In genomic region chr22:42070517-42071422, GRCh38 we compare ENCODE assay signal across 8 cellular contexts. TPM values are rescaled to one million over a fixed set of nuclear protein-coding genes. Genes with fewer than 3 reads are reported as not detected.
DNase-seq lines count a peak whose midpoint lies in the region; ATAC-seq, FAIRE-seq and TF ChIP-seq lines count a peak whose summit lies in the region.

Gene NAGA (minus strand): TSS chr22:42070812. CDS start chr22:42070297, 515 bp downstream.

- DNase-seq in Ammon's horn (ENCODE audit: low spot score) = peak; percentile 98
- peak; percentile 99 for DNase-seq in GM19238 (ENCODE audit: insufficient read length, low spot score)
- peak; percentile 80 for DNase-seq in NCI-H510A treated with DMSO at 0.1 percent for 48 hours (lab: John Stamatoyannopoulos, UW)
- peak; percentile 81 for DNase-seq in activated CD4-positive, alpha-beta T cell treated with anti-CD3 and anti-CD28 coated beads for 1 hour
- DNase-seq in cerebellum (ENCODE audit: low spot score) = peak; percentile 96
- peak; percentile 61 for DNase-seq in keratinocyte (ENCODE audit: low read depth, low spot score)
- peak; percentile 85 to 96 (median 90) for DNase-seq in stimulated activated CD4-positive, alpha-beta T cell treated with anti-CD3 and anti-CD28 coated beads, Interleukin-12 subunit alpha, Interleukin-12 subunit beta, amount 100 ng/mL, for 48 hours (ENCODE audit: low read depth in 2 of 3, low spot score in 1 of 3)

- TF ChIP-seq CTCF in keratinocyte (optimal IDR thresholded peaks at IDR 0.05 in 1 of 3, IDR thresholded peaks at IDR 0.05 in 1 of 3, conservative IDR thresholded peaks at IDR 0.05 in 1 of 3; ENCODE audit: extremely low read depth in 1 of 3, insufficient read depth in 2 of 3, low read length in 3 of 3) = no peak

- H3K9me1 ChIP-seq in keratinocyte (ENCODE audit: control insufficient read depth, extremely low read depth, insufficient read depth, low read length) = no peaks in the 10 kb centered on the region

- H3K4me3 ChIP-seq in keratinocyte (ENCODE audit: control insufficient read depth in 2 of 3, extremely low read depth in 1 of 3, insufficient read depth in 2 of 3, low read depth in 1 of 3, low read length in 3 of 3) = peak within 1 kb of the TSS; percentile 44 to 84 (median 79)

- peaks cover 3% of the 10 kb centered on the region for H3K79me2 ChIP-seq in keratinocyte (ENCODE audit: control insufficient read depth, insufficient read depth, low read length)

- peaks cover 7 to 13% of the 10 kb centered on the region in 2 experiments for H3K36me3 ChIP-seq in keratinocyte (ENCODE audit: control insufficient read depth in 2 of 2, extremely low read depth in 1 of 2, insufficient read depth in 2 of 2, low read length in 2 of 2)

- H3K27me3 ChIP-seq in keratinocyte (ENCODE audit: control insufficient read depth, extremely low read depth, insufficient read depth, low read length) = no peaks in the 10 kb centered on the region

- ATAC-seq in HG03439 (IDR thresholded peaks at IDR 0.05; ENCODE audit: unreplicated experiment) = peak; percentile 86

- peak within 1 kb of the TSS; percentile 76 for H3K9ac ChIP-seq in keratinocyte (ENCODE audit: control insufficient read depth, extremely low read depth, insufficient read depth, low read length)

- H3K4me1 ChIP-seq in keratinocyte (ENCODE audit: control insufficient read depth, extremely low read depth, insufficient read depth, low read length) = peaks cover 16% of the 10 kb centered on the region

- peak; percentile 92 for FAIRE-seq in keratinocyte (lab: Jason Lieb, UNC)

- peak within 1 kb of the TSS; percentile 72 for H3K27ac ChIP-seq in keratinocyte (ENCODE audit: control insufficient read depth, insufficient read depth, low read length)

- H3K4me2 ChIP-seq in keratinocyte (ENCODE audit: control insufficient read depth, extremely low read depth, insufficient read depth, low read depth, low read length) = peak within 1 kb of the TSS; percentile 99

- peak within 1 kb of the TSS; percentile 99 for H2AFZ ChIP-seq in keratinocyte (ENCODE audit: control insufficient read depth, low read length)

- H3K9me3 ChIP-seq in keratinocyte (ENCODE audit: control insufficient read depth, low read depth, low read length) = peaks cover 3% of the 10 kb centered on the region

- no peaks in the 10 kb centered on the region for H4K20me1 ChIP-seq in keratinocyte (ENCODE audit: control insufficient read depth, extremely low read depth, insufficient read depth, low read length)

- dilution Hi-C loops in keratinocyte (cut with MboI; ENCODE audit: extremely low pct_ligation_motif_present, low sequenced_read_pairs) = no loop called here

RNA-seq across cellular contexts. Expression of gene NAGA, which starts in this region (rescaled TPM):
- 12.5 TPM for total RNA-seq in cerebellum
- polyA plus RNA-seq in keratinocyte = 17.0 to 20.9 TPM (median 20.5 TPM) in 3 replicates
- 1.00 TPM for polyA plus RNA-seq in keratinocyte (2011; ENCODE audit: low read depth)
- polyA plus RNA-seq in keratinocyte (2011; cell fraction: cytosol; rRNA removed) = 8.8 and 10.4 TPM in 2 replicates
- 20.9 and 26.2 TPM in 2 replicates for polyA plus RNA-seq in keratinocyte (2011; cell fraction: nucleus; rRNA removed)
- 4.6 and 16.5 TPM in 2 replicates for polyA plus RNA-seq in keratinocyte (2012; ENCODE audit: low replicate concordance)
- polyA minus RNA-seq in keratinocyte = 23.7 to 38.9 TPM (median 28.4 TPM) in 3 replicates
- 19.2 TPM for polyA minus RNA-seq in keratinocyte (2011; cell fraction: cytosol; rRNA and poly(A)+ RNA removed)
- polyA minus RNA-seq in keratinocyte (2011; cell fraction: nucleus; rRNA and poly(A)+ RNA removed) = 23.7 and 27.8 TPM in 2 replicates

Comparison
In these comparisons a context has a peak if more than half of its experiments do, and no peak if none do; other contexts are left out.
1. Peak in every context shown above with its lines: DNase-seq, ATAC-seq, H3K4me3 ChIP-seq and H3K27ac ChIP-seq.